ENCODE assay signal across 16 cellular contexts in the genomic region with DNA sequence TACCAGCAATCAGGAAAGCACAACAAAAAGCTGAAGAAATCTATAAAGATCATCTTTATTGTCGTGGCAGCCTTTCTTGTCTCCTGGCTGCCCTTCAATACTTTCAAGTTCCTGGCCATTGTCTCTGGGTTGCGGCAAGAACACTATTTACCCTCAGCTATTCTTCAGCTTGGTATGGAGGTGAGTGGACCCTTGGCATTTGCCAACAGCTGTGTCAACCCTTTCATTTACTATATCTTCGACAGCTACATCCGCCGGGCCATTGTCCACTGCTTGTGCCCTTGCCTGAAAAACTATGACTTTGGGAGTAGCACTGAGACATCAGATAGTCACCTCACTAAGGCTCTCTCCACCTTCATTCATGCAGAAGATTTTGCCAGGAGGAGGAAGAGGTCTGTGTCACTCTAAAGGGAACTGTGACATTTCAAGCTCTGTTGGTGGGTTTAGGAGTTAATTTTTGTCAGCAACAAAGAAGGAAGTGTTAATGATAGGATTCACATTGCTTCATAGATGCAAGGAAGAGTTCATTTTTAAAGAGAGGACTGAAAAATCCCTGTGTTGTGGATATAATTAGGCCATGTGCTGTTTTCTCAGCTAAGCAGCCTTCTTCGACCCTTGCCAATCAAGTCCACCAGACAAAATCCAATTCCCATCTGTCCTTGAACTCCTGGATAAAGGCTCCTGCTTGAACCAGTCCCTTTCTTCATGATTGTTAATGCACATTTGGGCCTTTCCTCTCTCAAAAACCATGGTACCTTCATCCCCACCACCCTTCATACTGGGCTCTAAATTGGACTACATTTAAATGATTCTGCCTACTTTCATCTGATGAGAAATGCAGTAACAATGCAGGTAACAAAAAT. TPM values are rescaled to one million over a fixed set of nuclear protein-coding genes. Genes with fewer than 3 reads are reported as not detected.
DNase-seq lines count a peak whose midpoint lies in the region; ATAC-seq and TF ChIP-seq lines count a peak whose summit lies in the region.
"Had no signal": no experiment of that assay in that cellular context is flagged by ENCODE, and none has a peak within 500 bp of the region (broad histone marks: within the 10 kb centered on the region; RNA-seq: fewer than 3 reads in every experiment).

No MANE protein-coding gene starts in this region.

- peaks cover 10% of the 10 kb centered on the region for H3K36me3 Mint-ChIP-seq in activated CD4-positive, alpha-beta memory T cell treated with anti-CD3 and anti-CD28 coated beads for 36 hours
- H3K36me3 Mint-ChIP-seq: CD14-positive monocyte, type B pancreatic cell, WTC11 had no signal

- in situ Hi-C loops in GM18951 (cut with MboI; ENCODE audit: low sequenced_read_pairs, unreplicated experiment), result no loop called here

- peaks cover 35% of the 10 kb centered on the region for H3K4me1 Mint-ChIP-seq in activated CD4-positive, alpha-beta memory T cell treated with anti-CD3 and anti-CD28 coated beads for 36 hours (ENCODE audit: low read depth)

- intact Hi-C loops in activated CD4-positive, alpha-beta memory T cell treated with anti-CD3 and anti-CD28 coated beads for 36 hours (cut with micrococcal nuclease), result no loop called here
- intact Hi-C loops in mucosa of descending colon (cut with DNase I, micrococcal nuclease), result no loop called here

- H3K9me3 ChIP-seq in mucosa of descending colon, result no peaks in the 10 kb centered on the region

- no peaks in the 10 kb centered on the region for H3K27me3 Mint-ChIP-seq in activated CD4-positive, alpha-beta memory T cell treated with anti-CD3 and anti-CD28 coated beads for 36 hours

- ATAC-seq in mucosa of descending colon (peak; percentile 21), GM18511 (IDR thresholded peaks at IDR 0.05; ENCODE audit: unreplicated experiment) (no peak)
- ATAC-seq: WTC11 had no signal

- peak; percentile 59 for DNase-seq in DMS 273 (lab: John Stamatoyannopoulos, UW; ENCODE audit: unreplicated experiment)
- no peak for DNase-seq in DMS 273 treated with DMSO at 0.1 percent for 48 hours (lab: John Stamatoyannopoulos, UW)
- DNase-seq in activated CD4-positive, alpha-beta memory T cell treated with anti-CD3 and anti-CD28 coated beads for 36 hours, result no peak
- DNase-seq in mucosa of descending colon, result no peak
- no peak for DNase-seq in NCI-H2107 treated with DMSO at 0.1 percent for 48 hours (lab: John Stamatoyannopoulos, UW; ENCODE audit: unreplicated experiment)
- no peak for DNase-seq in DMS153 treated with DMSO at 0.1 percent for 48 hours (lab: John Stamatoyannopoulos, UW; ENCODE audit: unreplicated experiment)
- DNase-seq: dermis blood vessel endothelial cell, NCI-H1417 treated with DMSO at 0.1 percent for 48 hours, PC-9 had no signal

- no peaks in the 10 kb centered on the region for H3K4me1 ChIP-seq in mucosa of descending colon (ENCODE audit: low read depth)

- peak overlapping the region; percentile 38 for H3K4me3 Mint-ChIP-seq in activated CD4-positive, alpha-beta memory T cell treated with anti-CD3 and anti-CD28 coated beads for 36 hours
- H3K4me3 Mint-ChIP-seq: CD14-positive monocyte, type B pancreatic cell, WTC11 had no signal

- TF ChIP-seq POLR2A in GM18951 (IDR thresholded peaks at IDR 0.05; ENCODE audit: extremely low read depth, insufficient read depth, insufficient read length), result peak; percentile 34

- POLR2A ChIA-PET in activated CD4-positive, alpha-beta memory T cell treated with anti-CD3 and anti-CD28 coated beads for 36 hours (lab: Charles Lee), result interaction anchor here (0.5 to 2.4 kb wide), 6 partner anchors 10 to 29 kb away, joined by 3 to 12 read pairs (median 4); partner anchors contain the start of gene CLDND1

- no peaks in the 10 kb centered on the region for H3K36me3 ChIP-seq in mucosa of descending colon (ENCODE audit: low read depth)

- H3K9me3 Mint-ChIP-seq in activated CD4-positive, alpha-beta memory T cell treated with anti-CD3 and anti-CD28 coated beads for 36 hours, result no peaks in the 10 kb centered on the region
- H3K9me3 Mint-ChIP-seq: CD14-positive monocyte, type B pancreatic cell, WTC11 had no signal

- no peak for TF ChIP-seq CTCF in mucosa of descending colon (IDR thresholded peaks at IDR 0.05)

- H3K27ac Mint-ChIP-seq in activated CD4-positive, alpha-beta memory T cell treated with anti-CD3 and anti-CD28 coated beads for 36 hours, result peak overlapping the region; percentile 50
- H3K27ac Mint-ChIP-seq: type B pancreatic cell, WTC11 had no signal

- CTCF ChIA-PET in activated CD4-positive, alpha-beta memory T cell treated with anti-CD3 and anti-CD28 coated beads for 36 hours (lab: Charles Lee), result interaction anchor here (0.8 to 2.1 kb wide), 4 partner anchors 31 to 69 kb away, joined by 3 to 5 read pairs (median 4); no protein-coding TSS in a partner anchor

- H3K4me3 ChIP-seq in mucosa of descending colon, result peak overlapping the region; percentile 20
- H3K4me3 ChIP-seq: hepatocyte, PC-9 had no signal

RNA-seq across cellular contexts. Expression of gene GPR15, which starts 1.2 kb away (rescaled TPM):
- 1 to 10 TPM; 2.8 to 3.0 TPM for total RNA-seq in activated CD4-positive, alpha-beta memory T cell treated with anti-CD3 and anti-CD28 coated beads for 36 hours
- 10 to 100 TPM in 1 of 3 donors, 1 to 10 TPM in 2; 4.5 to 11.5 (median 6.9) TPM for total RNA-seq in mucosa of descending colon
- total RNA-seq: dermis blood vessel endothelial cell, hepatocyte, PC-9, WTC11 had no signal

RNA-seq across cellular contexts. Expression of gene CLDND1, which starts 10.2 kb away (rescaled TPM):
- total RNA-seq in activated CD4-positive, alpha-beta memory T cell treated with anti-CD3 and anti-CD28 coated beads for 36 hours, result 100 to 1,000 TPM; 199 to 208 TPM
- 100 to 1,000 TPM in 1 of 3 donors, 10 to 100 TPM in 2; 64.6 to 150 (median 70.4) TPM for total RNA-seq in mucosa of descending colon

RNA-seq across cellular contexts. Expression of gene OR5K2, which starts 35.5 kb away (rescaled TPM):
- not detected for total RNA-seq in activated CD4-positive, alpha-beta memory T cell treated with anti-CD3 and anti-CD28 coated beads for 36 hours
- not detected for total RNA-seq in mucosa of descending colon
- total RNA-seq: dermis blood vessel endothelial cell, fibroblast of lung, hepatocyte, PC-9, WTC11 had no signal
